Comparison of ENCODE assay signal across 18 cellular contexts in the genomic region with DNA sequence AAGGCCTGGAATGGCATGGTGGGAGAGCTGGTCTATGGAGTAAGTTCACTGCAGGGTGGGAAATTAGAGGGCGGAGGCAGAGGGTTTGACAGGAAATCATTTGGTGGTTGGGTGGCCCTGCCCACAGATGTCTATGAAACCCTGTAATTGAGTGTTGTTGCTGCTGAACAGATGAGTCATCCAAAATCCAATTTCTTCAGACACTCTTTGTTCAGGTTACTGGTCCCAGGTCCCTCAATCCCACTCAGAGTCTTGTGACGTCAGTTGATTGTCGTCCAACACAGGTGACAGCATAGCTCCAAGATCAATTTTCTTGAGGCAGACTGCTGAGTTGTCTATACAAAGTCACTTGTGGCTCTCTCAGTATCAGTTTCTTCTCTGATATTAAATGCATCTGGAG.
"Had no signal": no experiment of that assay in that cellular context is flagged by ENCODE, and none has a peak within 500 bp of the region (broad histone marks: within the 10 kb centered on the region; RNA-seq: fewer than 3 reads in every experiment).

No MANE protein-coding gene starts in this region.

- H3K27ac ChIP-seq: adrenal gland, colonic mucosa, lower lobe of right lung, neural progenitor cell, ovary, spleen, stomach, testis, upper lobe of left lung had no signal

- H3K4me1 ChIP-seq: adrenal gland, colonic mucosa, lower lobe of right lung, neural progenitor cell, spleen, stomach, testis, upper lobe of left lung had no signal

- H3K9me3 ChIP-seq: adrenal gland, colonic mucosa, lower lobe of right lung, ovary, spleen, stomach, testis, upper lobe of left lung had no signal

- DNase-seq: activated CD4-positive, alpha-beta memory T cell treated with anti-CD3 and anti-CD28 coated beads, Interleukin-2, amount 10 ng/mL, durations not matched to agents 7 days and 5 days; activated CD4-positive, alpha-beta T cell treated with anti-CD3 and anti-CD28 coated beads for 4 hours; activated effector memory CD4-positive, alpha-beta T cell treated with anti-CD3 and anti-CD28 coated beads, Interleukin-2, amount 50 U/mL, for 16 hours; activated T-cell treated with anti-CD3 and anti-CD28 coated beads, Interleukin-2, amount 50 U/mL, for 24 hours; adrenal gland; colonic mucosa; head of caudate nucleus; left colon; lower lobe of right lung; midbrain; ovary; spleen; stomach; testis; upper lobe of left lung had no signal

- H3K4me3 ChIP-seq: adrenal gland, colonic mucosa, lower lobe of right lung, neural progenitor cell, ovary, spleen, stomach, testis, upper lobe of left lung had no signal

- H3K36me3 ChIP-seq: adrenal gland, colonic mucosa, lower lobe of right lung, neural progenitor cell, ovary, spleen, stomach, upper lobe of left lung had no signal

- ATAC-seq: left colon, lower lobe of right lung, sciatic nerve, WTC11 had no signal
